Comparison of ENCODE assay signal across 18 cellular contexts in the genomic region with DNA sequence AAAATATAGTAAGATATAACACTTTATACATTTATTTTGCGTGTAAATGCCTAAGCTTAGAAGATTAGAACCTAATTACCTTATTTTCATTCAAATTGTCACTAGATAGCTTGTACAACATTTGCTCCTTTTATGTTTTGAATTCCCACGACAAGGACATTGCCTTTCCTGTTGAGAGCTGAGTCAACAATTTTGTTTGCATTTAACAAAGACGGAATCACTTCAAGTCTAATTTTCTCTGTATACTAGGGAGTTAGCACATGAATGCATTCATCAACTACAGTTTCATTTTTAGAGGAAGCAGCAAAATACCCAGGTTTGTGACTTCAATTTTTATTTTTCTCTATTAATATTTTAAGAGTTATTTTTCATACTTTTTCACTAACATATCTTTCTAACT. TPM values are rescaled to one million over a fixed set of nuclear protein-coding genes. Genes with fewer than 3 reads are reported as not detected.
DNase-seq lines count a peak whose midpoint lies in the region; ATAC-seq and TF ChIP-seq lines count a peak whose summit lies in the region.
"Had no signal": no experiment of that assay in that cellular context is flagged by ENCODE, and none has a peak within 500 bp of the region (broad histone marks: within the 10 kb centered on the region; RNA-seq: fewer than 3 reads in every experiment).

No MANE protein-coding gene starts in this region.

- TF ChIP-seq CTCF in A673 (conservative IDR thresholded peaks at IDR 0.05; ENCODE audit: low read depth, low read length) (no peak), choroid plexus epithelial cell (conservative IDR thresholded peaks at IDR 0.05; ENCODE audit: low read depth, low read length) (no peak)

- no peaks in the 10 kb centered on the region for H3K9me3 Mint-ChIP-seq in effector memory CD8-positive, alpha-beta T cell
- H3K9me3 Mint-ChIP-seq: CD4-positive, CD25-positive, alpha-beta regulatory T cell had no signal

- no peaks in the 10 kb centered on the region for H3K4me1 Mint-ChIP-seq in effector memory CD8-positive, alpha-beta T cell (ENCODE audit: low read depth in 2 of 2)

- no peak overlapping the region for H3K4me3 Mint-ChIP-seq in effector memory CD8-positive, alpha-beta T cell
- H3K4me3 Mint-ChIP-seq: CD4-positive, CD25-positive, alpha-beta regulatory T cell had no signal

- no peak overlapping the region for H3K27ac Mint-ChIP-seq in effector memory CD8-positive, alpha-beta T cell
- H3K27ac Mint-ChIP-seq: CD4-positive, CD25-positive, alpha-beta regulatory T cell had no signal

- peaks cover 10 to 16% of the 10 kb centered on the region in 2 donors for H3K27me3 Mint-ChIP-seq in effector memory CD8-positive, alpha-beta T cell

- no peak for ATAC-seq in GM21515 (IDR thresholded peaks at IDR 0.05; ENCODE audit: unreplicated experiment)
- no peak for ATAC-seq in effector memory CD8-positive, alpha-beta T cell (replicated peaks)

- H3K9me3 ChIP-seq in A673 (ENCODE audit: low read depth, low read length, poor library complexity, severe bottlenecking) = no peaks in the 10 kb centered on the region
- H3K9me3 ChIP-seq: right atrium auricular region, SK-N-SH had no signal

- H3K27ac ChIP-seq in A673 (ENCODE audit: low read depth, low read length, poor library complexity, severe bottlenecking) = no peak overlapping the region
- H3K27ac ChIP-seq: right atrium auricular region had no signal

- H3K27me3 ChIP-seq in A673 (replicated peaks; ENCODE audit: insufficient read depth, low read depth, low read length, poor library complexity) = no peaks in the 10 kb centered on the region
- H3K27me3 ChIP-seq: right atrium auricular region had no signal

- BruUV-seq in A673 (replicated peaks; lab: Mats Ljungman, UMichigan) = no TSS peak

- DNase-seq in A673 (ENCODE audit: low spot score) (peak; percentile 28), NCI-H1092 treated with DMSO at 0.1 percent for 48 hours (lab: John Stamatoyannopoulos, UW) (peak; percentile 85), NCI-H460 (ENCODE audit: extremely low read depth, low read depth) (peak; percentile 1), choroid plexus epithelial cell (ENCODE audit: low read depth) (peak; percentile 17), OCI-M2 (lab: John Stamatoyannopoulos, UW; ENCODE audit: unreplicated experiment) (no peak)
- no peak for DNase-seq in activated T-cell treated with anti-CD3 and anti-CD28 coated beads, Interleukin-2, amount 50 U/mL, for 48 hours
- DNase-seq in effector memory CD8-positive, alpha-beta T cell = no peak
- DNase-seq: activated naive CD4-positive, alpha-beta T cell treated with anti-CD3 and anti-CD28 coated beads, Interleukin-2, amount 50 U/mL, for 16 hours; activated T-cell treated with anti-CD3 and anti-CD28 coated beads for 4 hours; CD4-positive, CD25-positive, alpha-beta regulatory T cell; hippocampal formation; KG1; kidney glomerular epithelial cell; midbrain; NCI-H1694; SK-N-SH had no signal

- H3K4me1 ChIP-seq in A673 (ENCODE audit: insufficient read depth, low read length, poor library complexity, severe bottlenecking) = peaks cover 11% of the 10 kb centered on the region
- H3K4me1 ChIP-seq: right atrium auricular region had no signal

- POLR2A ChIA-PET in A673 (lab: Charles Lee; ENCODE audit: low non-redundant PET) = no interaction called here

- CTCF ChIA-PET in A673 (lab: Charles Lee) = no interaction called here

- no peak overlapping the region for H3K4me3 ChIP-seq in A673 (ENCODE audit: low read depth, low read length, poor library complexity, severe bottlenecking)
- H3K4me3 ChIP-seq in choroid plexus epithelial cell (ENCODE audit: low read depth, low read length) = no peak overlapping the region
- H3K4me3 ChIP-seq: right atrium auricular region had no signal

- no peaks in the 10 kb centered on the region for H3K36me3 ChIP-seq in A673 (ENCODE audit: insufficient read depth, low read length, poor library complexity, severe bottlenecking)
- H3K36me3 ChIP-seq: right atrium auricular region had no signal

- intact Hi-C loops in A673 (cut with micrococcal nuclease; ENCODE audit: unreplicated experiment) = no loop called here

- H3K36me3 Mint-ChIP-seq in effector memory CD8-positive, alpha-beta T cell (ENCODE audit: insufficient read depth) = no peaks in the 10 kb centered on the region
- H3K36me3 Mint-ChIP-seq: CD4-positive, CD25-positive, alpha-beta regulatory T cell had no signal

RNA-seq across cellular contexts. Expression of a gene that starts 48.7 kb away (rescaled TPM):
- 93.0 and 105 TPM in 2 replicates for total RNA-seq in A673 (2021)
- 8.5 and 15.7 TPM in 2 replicates for total RNA-seq in NCI-H460 (2014; rRNA removed; shearing (Covaris generic))
- polyA plus RNA-seq in NCI-H460 (2014; cell fraction: nucleus; rRNA removed) = 5.9 and 6.9 TPM in 2 replicates

RNA-seq across cellular contexts. Expression of a gene that starts 58.6 kb away (rescaled TPM):
- 285 and 305 TPM in 2 replicates for total RNA-seq in A673 (2021)
- 4.2 and 4.4 TPM in 2 replicates for total RNA-seq in NCI-H460 (2014; rRNA removed; shearing (Covaris generic))
- 4.8 and 6.4 TPM in 2 replicates for polyA plus RNA-seq in NCI-H460 (2014; cell fraction: nucleus; rRNA removed)
- total RNA-seq: CD4-positive, CD25-positive, alpha-beta regulatory T cell had no signal
- polyA plus RNA-seq: CD4-positive, CD25-positive, alpha-beta regulatory T cell; SK-N-SH had no signal

Comparison
In these comparisons a context has a peak if more than half of its experiments do, and no peak if none do; other contexts are left out.
1. DNase-seq: peak in A673 (single experiment), NCI-H1092 treated with DMSO at 0.1 percent for 48 hours (single experiment), NCI-H460 (single experiment) and choroid plexus epithelial cell (single experiment); none in OCI-M2 (single experiment), activated T-cell treated with anti-CD3 and anti-CD28 coated beads, Interleukin-2, amount 50 U/mL, for 48 hours (0 of 2) and effector memory CD8-positive, alpha-beta T cell (0 of 3).
2. RNA of a gene that starts 58.6 kb away (total RNA-seq): 285 to 305 TPM in A673; 4.2 to 4.4 TPM in NCI-H460; every median in the first group is over 10 times any median in the second.